Comparison of ENCODE assay signal across 10 cellular contexts in the genomic region with DNA sequence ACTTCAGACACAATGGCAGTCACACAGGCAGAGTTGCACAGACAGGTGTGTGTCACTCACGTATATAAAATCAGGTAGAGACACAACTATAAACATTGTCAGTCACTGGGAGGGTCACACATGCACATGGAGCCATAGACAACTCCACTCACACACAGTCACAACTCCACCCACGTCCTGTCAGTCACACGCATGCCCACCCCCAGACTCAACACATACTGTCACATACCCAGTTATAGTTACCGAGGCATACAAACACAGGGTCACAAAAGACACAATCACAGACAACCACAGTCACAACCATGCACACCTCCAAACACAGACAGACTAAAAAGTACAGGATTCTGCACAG. TPM values are rescaled to one million over a fixed set of nuclear protein-coding genes. Genes with fewer than 3 reads are reported as not detected.
DNase-seq lines count a peak whose midpoint lies in the region; ATAC-seq lines count a peak whose summit lies in the region.
"Had no signal": no experiment of that assay in that cellular context is flagged by ENCODE, and none has a peak within 500 bp of the region (broad histone marks: within the 10 kb centered on the region; RNA-seq: fewer than 3 reads in every experiment).

No MANE protein-coding gene starts in this region.

- no peak for ATAC-seq in GM18498 (IDR thresholded peaks at IDR 0.05; ENCODE audit: unreplicated experiment)
- no peak for ATAC-seq in GM18867 (IDR thresholded peaks at IDR 0.05; ENCODE audit: unreplicated experiment)

- H3K27ac ChIP-seq in angular gyrus (ENCODE audit: low read depth, low read length), result peak overlapping the region; percentile 72
- H3K27ac ChIP-seq in stomach smooth muscle (ENCODE audit: low read length), result no peak overlapping the region

- H3K4me3 ChIP-seq in H7 (ENCODE audit: insufficient read depth, low read depth, low read length) (peak overlapping the region; percentile 71; the same call in 1 of the 2 replicates), iPS-15b (ENCODE audit: low read depth, low read length) (peak overlapping the region; percentile 83), stomach smooth muscle (ENCODE audit: low read length in 2 of 2) (peak overlapping the region; percentile 91 to 94)

- H3K9me3 ChIP-seq in iPS-15b (ENCODE audit: control insufficient read depth, insufficient read depth, low read length) (no peaks in the 10 kb centered on the region), stomach smooth muscle (ENCODE audit: control insufficient read depth in 2 of 2, low read length in 2 of 2) (no peaks in the 10 kb centered on the region)

- DNase-seq in H7 (no peak), DMS79 treated with DMSO at 0.1 percent for 48 hours (lab: John Stamatoyannopoulos, UW) (no peak), KG1 (lab: John Stamatoyannopoulos, UW) (no peak)
- DNase-seq: activated CD4-positive, CD25-positive, alpha-beta regulatory T cell; Kasumi-1 had no signal

- H3K9ac ChIP-seq in iPS-15b (ENCODE audit: low read depth, low read length) (no peak overlapping the region), stomach smooth muscle (ENCODE audit: low read length in 2 of 2) (peak overlapping the region; percentile 82 to 93)

- peaks cover 12% of the 10 kb centered on the region for H3K36me3 ChIP-seq in H7 (replicated peaks; ENCODE audit: control insufficient read depth, insufficient read depth, low read length)
- peaks cover 25% of the 10 kb centered on the region for H3K36me3 ChIP-seq in iPS-15b (ENCODE audit: control insufficient read depth, insufficient read depth, low read length)
- peaks cover 19 to 23% of the 10 kb centered on the region in 2 donors for H3K36me3 ChIP-seq in stomach smooth muscle (ENCODE audit: control insufficient read depth in 2 of 2, insufficient read depth in 2 of 2, low read length in 2 of 2)

- H3K4me1 ChIP-seq in iPS-15b (ENCODE audit: control insufficient read depth, insufficient read depth, low read length) (peaks cover 7% of the 10 kb centered on the region), stomach smooth muscle (ENCODE audit: control insufficient read depth, insufficient read depth, low read length) (peaks cover 47% of the 10 kb centered on the region)

- H3K27me3 ChIP-seq in H7 (ENCODE audit: control insufficient read depth, insufficient read depth, low read length) (no peaks in the 10 kb centered on the region), iPS-15b (ENCODE audit: control insufficient read depth, insufficient read depth, low read length) (no peaks in the 10 kb centered on the region), stomach smooth muscle (ENCODE audit: control insufficient read depth in 1 of 2, insufficient read depth in 2 of 2, low read length in 2 of 2) (no peaks in the 10 kb centered on the region)

RNA-seq across cellular contexts. Expression of a gene that starts 1.5 kb away (rescaled TPM):
- total RNA-seq in H7 (2014; rRNA removed; shearing (Covaris generic)), result 18.3 and 23.1 TPM in 2 replicates

RNA-seq across cellular contexts. Expression of a gene that starts 27.7 kb away (rescaled TPM):
- 73.8 and 82.7 TPM in 2 replicates for total RNA-seq in H7 (2014; rRNA removed; shearing (Covaris generic))

RNA-seq across cellular contexts. Expression of a gene that starts 27.9 kb away (rescaled TPM):
- 10.5 and 14.0 TPM in 2 replicates for total RNA-seq in H7 (2014; rRNA removed; shearing (Covaris generic))
